12 cellular contexts compared by ENCODE assay signal in genomic region chr10:78502208-78502943, GRCh38.
DNase-seq lines count a peak whose midpoint lies in the region; ATAC-seq and TF ChIP-seq lines count a peak whose summit lies in the region.
"Had no signal": no experiment of that assay in that cellular context is flagged by ENCODE, and none has a peak within 500 bp of the region (broad histone marks: within the 10 kb centered on the region; RNA-seq: fewer than 3 reads in every experiment).

No MANE protein-coding gene starts in this region.

- no peaks in the 10 kb centered on the region for H3K79me2 ChIP-seq in SK-N-SH (ENCODE audit: insufficient read depth)

- peak overlapping the region; percentile 14; the same call in 1 of the 2 replicates for H3K9ac ChIP-seq in SK-N-SH

- intact Hi-C loops in left ventricle myocardium superior (cut with micrococcal nuclease), result no loop called here

- H3F3A ChIP-seq in SK-N-SH (replicated peaks; ENCODE audit: insufficient read depth), result no peaks in the 10 kb centered on the region

- TF ChIP-seq EP300 in SK-N-SH (IDR thresholded peaks at IDR 0.05; ENCODE audit: borderline replicate concordance in 1 of 2, low read depth in 1 of 2, low read length in 1 of 2), result no peak

- peak overlapping the region; percentile 95 for H2AFZ ChIP-seq in SK-N-SH (ENCODE audit: low read depth)

- no peaks in the 10 kb centered on the region for H3K36me3 ChIP-seq in SK-N-SH (replicated peaks in 1 of 2; ENCODE audit: control insufficient read depth in 1 of 2, insufficient read depth in 2 of 2, low read length in 1 of 2)
- H3K36me3 ChIP-seq: neutrophil had no signal

- no peak for ATAC-seq in HG03442 (IDR thresholded peaks at IDR 0.05; ENCODE audit: unreplicated experiment)
- no peak for ATAC-seq in left ventricle myocardium superior
- ATAC-seq in HG03045 (IDR thresholded peaks at IDR 0.05; ENCODE audit: unreplicated experiment), result no peak
- ATAC-seq in HG02571 (IDR thresholded peaks at IDR 0.05; ENCODE audit: unreplicated experiment), result no peak

- DNase-seq in GM03348 (ENCODE audit: low spot score) (peak; percentile 50), SK-N-SH (no peak), fibroblast of pulmonary artery (ENCODE audit: low read depth) (peak; percentile 35), pulmonary artery endothelial cell (ENCODE audit: low read depth, low spot score) (peak; percentile 8), left ventricle myocardium superior (no peak)
- DNase-seq: DMS 273 treated with DMSO at 0.1 percent for 48 hours, NCI-H1105 treated with DMSO at 0.1 percent for 48 hours, T-helper 2 cell had no signal

- 0 out of 2 replicates have a peak, but pooled peaks cover 7% of the 10 kb centered on the region for H3K9me3 ChIP-seq in SK-N-SH
- H3K9me3 ChIP-seq: neutrophil had no signal

- peak overlapping the region; percentile 48; the same call in 1 of the 2 replicates for H3K4me2 ChIP-seq in SK-N-SH

- WGBS in SK-N-SH (ENCODE audit: low lambda C conversion rate), result 73% methylated on average over 6 of the region's 6 CpGs

- H3K4me3 ChIP-seq in SK-N-SH (ENCODE audit: low read depth in 2 of 2, low read length in 1 of 2) (no peak overlapping the region), fibroblast of pulmonary artery (replicated peaks; ENCODE audit: low read depth, low read length) (no peak overlapping the region)

- TF ChIP-seq RAD21 in SK-N-SH (IDR thresholded peaks at IDR 0.05; ENCODE audit: low read length), result no peak

- no peaks in the 10 kb centered on the region for H4K20me1 ChIP-seq in SK-N-SH (ENCODE audit: insufficient read depth)

- CTCF ChIA-PET in SK-N-SH (lab: Yijun Ruan, JAX), result interaction anchor here (0.6 to 1.2 kb wide), 3 partner anchors 10 to 192 kb away, joined by 3 read pairs; no protein-coding TSS in a partner anchor

- no peaks in the 10 kb centered on the region for H3K9me2 ChIP-seq in SK-N-SH

- peak overlapping the region; percentile 60 for H3K27ac ChIP-seq in SK-N-SH (ENCODE audit: low read depth in 2 of 2, low read length in 1 of 2)
- H3K27ac ChIP-seq: neutrophil had no signal

- H3K27me3 ChIP-seq in SK-N-SH (ENCODE audit: insufficient read depth), result no peaks in the 10 kb centered on the region
- H3K27me3 ChIP-seq: neutrophil had no signal

- POLR2A ChIA-PET in SK-N-SH (lab: Yijun Ruan, JAX), result no interaction called here

- TF ChIP-seq CTCF in SK-N-SH (IDR thresholded peaks at IDR 0.05) (no peak), fibroblast of pulmonary artery (IDR thresholded peaks at IDR 0.05; ENCODE audit: low read length, missing control alignments) (no peak)

- H3K4me1 ChIP-seq in SK-N-SH (ENCODE audit: control insufficient read depth in 1 of 2, insufficient read depth in 2 of 2, low read depth in 1 of 2, low read length in 1 of 2), result peaks cover 12 to 13% of the 10 kb centered on the region in 2 experiments

TF ChIP-seq in SK-N-SH, 30 proteins besides CTCF, POLR2A, EP300 and RAD21:
- no peak for TF ChIP-seq FOXJ3 (CRISPR knock-in tag; IDR thresholded peaks at IDR 0.05)
- peak; percentile 47 for TF ChIP-seq JUND (IDR thresholded peaks at IDR 0.05)
- TF ChIP-seq FOSL2 (IDR thresholded peaks at IDR 0.05; ENCODE audit: borderline replicate concordance, low read depth), result peak; percentile 64

Comparison
In these comparisons a context has a peak if more than half of its experiments do, and no peak if none do; other contexts are left out.
1. DNase-seq: peak in GM03348 (single experiment), fibroblast of pulmonary artery (single experiment) and pulmonary artery endothelial cell (single experiment); none in SK-N-SH (single experiment) and left ventricle myocardium superior (single experiment).